ENCODE assay signal across 8 cellular contexts in genomic region chr6:145734486-145735355, GRCh38. TPM values are rescaled to one million over a fixed set of nuclear protein-coding genes. Genes with fewer than 3 reads are reported as not detected.
DNase-seq lines count a peak whose midpoint lies in the region; ATAC-seq lines count a peak whose summit lies in the region.

No MANE protein-coding gene starts in this region.

- DNase-seq in CD1c-positive myeloid dendritic cell (ENCODE audit: extremely low spot score) (peak; percentile 85), NCI-H748 treated with DMSO at 0.1 percent for 48 hours (lab: John Stamatoyannopoulos, UW) (peak; percentile 54), medulla oblongata (ENCODE audit: extremely low spot score) (peak; percentile 87)
- peak; percentile 77 for DNase-seq in activated CD8-positive, alpha-beta T cell treated with anti-CD3 and anti-CD28 coated beads, Interleukin-2, amount 10 ng/mL, durations not matched to agents 7 days and 5 days
- DNase-seq in effector CD8-positive, alpha-beta T cell (lab: John Stamatoyannopoulos, UW): peak; percentile 50
- DNase-seq in stimulated activated CD8-positive, alpha-beta memory T cell treated with anti-CD3 and anti-CD28 coated beads, Interleukin-12 subunit alpha, Interleukin-12 subunit beta, amount 100 ng/mL, for 1 hour (ENCODE audit: low read depth): peak; percentile 38

- peak overlapping the region; percentile 85 for H3K4me3 Mint-ChIP-seq in activated CD8-positive, alpha-beta T cell treated with anti-CD3 and anti-CD28 coated beads, Interleukin-2, amount 10 ng/mL, durations not matched to agents 7 days and 5 days

- H3K4me1 Mint-ChIP-seq in activated CD8-positive, alpha-beta T cell treated with anti-CD3 and anti-CD28 coated beads, Interleukin-2, amount 10 ng/mL, durations not matched to agents 7 days and 5 days (ENCODE audit: low read depth): peaks cover 26% of the 10 kb centered on the region

- CTCF ChIA-PET in activated CD8-positive, alpha-beta T cell treated with anti-CD3 and anti-CD28 coated beads, Interleukin-2, amount 10 ng/mL, durations not matched to agents 7 days and 5 days (lab: Charles Lee): interaction anchor here (1.1 to 1.9 kb wide), 2 partner anchors 81 to 153 kb away, joined by 3 to 9 read pairs; partner anchors contain the start of gene FBXO30

- H3K9me3 Mint-ChIP-seq in activated CD8-positive, alpha-beta T cell treated with anti-CD3 and anti-CD28 coated beads, Interleukin-2, amount 10 ng/mL, durations not matched to agents 7 days and 5 days (ENCODE audit: insufficient read depth): peaks cover 1% of the 10 kb centered on the region

- POLR2A ChIA-PET in activated CD8-positive, alpha-beta T cell treated with anti-CD3 and anti-CD28 coated beads, Interleukin-2, amount 10 ng/mL, durations not matched to agents 7 days and 5 days (lab: Charles Lee): interaction anchor here (0.5 to 4.3 kb wide), 11 partner anchors 9 to 1878 kb away, joined by 3 to 46 read pairs (median 3); partner anchors contain the start of genes FBXO30 and SHPRH

- ATAC-seq in GM19452 (IDR thresholded peaks at IDR 0.05; ENCODE audit: unreplicated experiment) (peak; percentile 79), HG03571 (IDR thresholded peaks at IDR 0.05; ENCODE audit: unreplicated experiment) (peak; percentile 67)
- ATAC-seq in activated CD8-positive, alpha-beta T cell treated with anti-CD3 and anti-CD28 coated beads, Interleukin-2, amount 10 ng/mL, durations not matched to agents 7 days and 5 days: peak; percentile 84

- peaks cover 9% of the 10 kb centered on the region for H3K36me3 Mint-ChIP-seq in activated CD8-positive, alpha-beta T cell treated with anti-CD3 and anti-CD28 coated beads, Interleukin-2, amount 10 ng/mL, durations not matched to agents 7 days and 5 days (ENCODE audit: low read depth)

- peak overlapping the region; percentile 93 for H3K27ac Mint-ChIP-seq in activated CD8-positive, alpha-beta T cell treated with anti-CD3 and anti-CD28 coated beads, Interleukin-2, amount 10 ng/mL, durations not matched to agents 7 days and 5 days

- H3K27me3 Mint-ChIP-seq in activated CD8-positive, alpha-beta T cell treated with anti-CD3 and anti-CD28 coated beads, Interleukin-2, amount 10 ng/mL, durations not matched to agents 7 days and 5 days (ENCODE audit: low read depth): no peaks in the 10 kb centered on the region

RNA-seq across cellular contexts. Expression of gene EPM2A, which starts 0.6 kb away (rescaled TPM):
- total RNA-seq in activated CD8-positive, alpha-beta T cell treated with anti-CD3 and anti-CD28 coated beads, Interleukin-2, amount 10 ng/mL, durations not matched to agents 7 days and 5 days: 1 to 10 TPM; 6.3 to 7.5 TPM

Comparison
In these comparisons a context has a peak if more than half of its experiments do, and no peak if none do; other contexts are left out.
1. Peak in every context shown above with its lines: DNase-seq and ATAC-seq.